24 cellular contexts compared by ENCODE assay signal in genomic region chr1:18716785-18717678, GRCh38.
DNase-seq lines count a peak whose midpoint lies in the region; ATAC-seq and TF ChIP-seq lines count a peak whose summit lies in the region.
"Had no signal": no experiment of that assay in that cellular context is flagged by ENCODE, and none has a peak within 500 bp of the region (broad histone marks: within the 10 kb centered on the region; RNA-seq: fewer than 3 reads in every experiment).

No MANE protein-coding gene starts in this region.

- no peak for ATAC-seq in GM21529 (IDR thresholded peaks at IDR 0.05; ENCODE audit: unreplicated experiment)
- ATAC-seq: stimulated activated naive CD8-positive, alpha-beta T cell treated with anti-CD3 and anti-CD28 coated beads, Interleukin-15, amount 100 ng/mL, for 72 hours had no signal

- peak overlapping the region; percentile 81 for H3K4me2 ChIP-seq in neuronal stem cell (ENCODE audit: insufficient read depth, low read length, poor library complexity, severe bottlenecking)

- H3K4ac ChIP-seq in neuronal stem cell (ENCODE audit: low read length), result no peak overlapping the region

- peak overlapping the region; percentile 53 for H2AK5ac ChIP-seq in neuronal stem cell (ENCODE audit: low read depth, low read length)

- no peak overlapping the region for H4K91ac ChIP-seq in neuronal stem cell (ENCODE audit: low read depth, low read length, poor library complexity)

- peaks cover 51% of the 10 kb centered on the region for H3K27me3 ChIP-seq in H7 (ENCODE audit: control insufficient read depth, insufficient read depth, low read length)
- peaks cover 51% of the 10 kb centered on the region for H3K27me3 ChIP-seq in iPS-18a (ENCODE audit: control insufficient read depth, insufficient read depth, low read length)
- peaks cover 5 to 71% (median 44%) of the 10 kb centered on the region in 3 experiments for H3K27me3 ChIP-seq in neuronal stem cell (ENCODE audit: control insufficient read depth in 3 of 3, insufficient read depth in 3 of 3, low read depth in 1 of 3, low read length in 3 of 3)
- H3K27me3 ChIP-seq in colonic mucosa, result peaks cover 28% of the 10 kb centered on the region

- H3K9me3 Mint-ChIP-seq in immature natural killer cell, result no peaks in the 10 kb centered on the region
- H3K9me3 Mint-ChIP-seq: activated CD4-positive, alpha-beta memory T cell treated with anti-CD3 and anti-CD28 coated beads, Interleukin-2, amount 10 ng/mL, durations not matched to agents 7 days and 5 days; activated naive CD4-positive, alpha-beta T cell treated with anti-CD3 and anti-CD28 coated beads for 36 hours; stimulated activated naive CD8-positive, alpha-beta T cell treated with anti-CD3 and anti-CD28 coated beads, Interleukin-15, amount 100 ng/mL, for 72 hours had no signal

- no peak for TF ChIP-seq CTCF in GM20000 (IDR thresholded peaks at IDR 0.05; ENCODE audit: extremely low read depth, missing control alignments)
- TF ChIP-seq CTCF in colonic mucosa (IDR thresholded peaks at IDR 0.05), result no peak

- DNase-seq in H7, result peak; percentile 89
- peak; percentile 7 for DNase-seq in astrocyte of the hippocampus (ENCODE audit: low read depth, low spot score)
- DNase-seq in neuronal stem cell (ENCODE audit: low spot score), result no peak
- no peak for DNase-seq in GM20000 (ENCODE audit: low spot score)
- DNase-seq in colonic mucosa, result no peak
- no peak for DNase-seq in immature natural killer cell
- DNase-seq: activated CD4-positive, alpha-beta memory T cell treated with anti-CD3 and anti-CD28 coated beads, Interleukin-2, amount 10 ng/mL, durations not matched to agents 7 days and 5 days; activated naive CD4-positive, alpha-beta T cell treated with anti-CD3 and anti-CD28 coated beads for 36 hours; activated T-cell treated with anti-CD3 and anti-CD28 coated beads, Interleukin-2, amount 50 U/mL, for 1 hour; effector CD8-positive, alpha-beta T cell; kidney; NCI-H1048; NCI-H2029 treated with DMSO at 0.1 percent for 48 hours; NCI-H446 treated with DMSO at 0.1 percent for 48 hours; NK-92 treated with Interleukin-12 subunit alpha and Interleukin-12 subunit beta, amount 100 ng/mL, for 24 hours; stimulated activated CD4-positive, alpha-beta T cell treated with anti-CD3 and anti-CD28 coated beads, Interleukin-4, amount 100 ng/mL, for 1 hour; stimulated activated naive CD8-positive, alpha-beta T cell treated with anti-CD3 and anti-CD28 coated beads, Interleukin-15, amount 100 ng/mL, for 72 hours; T1000 had no signal

- no peak overlapping the region for H4K8ac ChIP-seq in neuronal stem cell (ENCODE audit: low read depth, low read length)

- H3K27ac ChIP-seq in iPS-18a (ENCODE audit: low read length) (no peak overlapping the region), neuronal stem cell (replicated peaks; ENCODE audit: low read length) (no peak overlapping the region), colonic mucosa (no peak overlapping the region)
- H3K27ac ChIP-seq: neutrophil, SK-N-MC, upper lobe of left lung had no signal

- intact Hi-C loops in colonic mucosa (cut with DNase I), result no loop called here

- no peak overlapping the region for H3K23ac ChIP-seq in neuronal stem cell (ENCODE audit: low read depth, low read length, poor library complexity)

- no peak overlapping the region for H3K9ac ChIP-seq in iPS-18a (ENCODE audit: low read length)
- peak overlapping the region; percentile 45 for H3K9ac ChIP-seq in neuronal stem cell (ENCODE audit: low read depth, low read length, poor library complexity)
- no peak overlapping the region for H3K9ac ChIP-seq in colonic mucosa (ENCODE audit: low read depth in 2 of 2, low read length in 2 of 2)

- WGBS in neuronal stem cell (ENCODE audit: extremely low coverage in 2 of 2, insufficient read length in 2 of 2, insufficient replicate concordance in 1 of 2), 2 donors, result no CpG with 5 or more reads among the region's 72 CpGs

- peak overlapping the region; percentile 3 for H2AFZ ChIP-seq in neuronal stem cell (ENCODE audit: low read length)

- H3K79me1 ChIP-seq in neuronal stem cell (ENCODE audit: low read depth, low read length), result no peaks in the 10 kb centered on the region

- H3K9me3 ChIP-seq in iPS-18a (ENCODE audit: control insufficient read depth, low read depth, low read length) (no peaks in the 10 kb centered on the region), neuronal stem cell (replicated peaks in 1 of 2; ENCODE audit: control insufficient read depth in 2 of 2, insufficient read depth in 1 of 2, low read depth in 1 of 2, low read length in 2 of 2) (no peaks in the 10 kb centered on the region), colonic mucosa (no peaks in the 10 kb centered on the region)
- H3K9me3 ChIP-seq: HAP-1, neutrophil, upper lobe of left lung had no signal

- H2BK5ac ChIP-seq in neuronal stem cell (ENCODE audit: low read length), result no peak overlapping the region

- no peak overlapping the region for H2BK120ac ChIP-seq in neuronal stem cell (ENCODE audit: low read depth, low read length)

- H3K14ac ChIP-seq in neuronal stem cell (ENCODE audit: low read length), result peak overlapping the region; percentile 33

- no peak overlapping the region for H3K4me3 Mint-ChIP-seq in immature natural killer cell
- H3K4me3 Mint-ChIP-seq: activated CD4-positive, alpha-beta memory T cell treated with anti-CD3 and anti-CD28 coated beads, Interleukin-2, amount 10 ng/mL, durations not matched to agents 7 days and 5 days; activated naive CD4-positive, alpha-beta T cell treated with anti-CD3 and anti-CD28 coated beads for 36 hours; stimulated activated naive CD8-positive, alpha-beta T cell treated with anti-CD3 and anti-CD28 coated beads, Interleukin-15, amount 100 ng/mL, for 72 hours had no signal

- H3K36me3 ChIP-seq in H7 (replicated peaks; ENCODE audit: control insufficient read depth, insufficient read depth, low read length), result no peaks in the 10 kb centered on the region
- H3K36me3 ChIP-seq in iPS-18a (ENCODE audit: control insufficient read depth, low read depth, low read length), result no peaks in the 10 kb centered on the region
- no peaks in the 10 kb centered on the region for H3K36me3 ChIP-seq in neuronal stem cell (replicated peaks in 1 of 2; ENCODE audit: control insufficient read depth in 2 of 2, insufficient read depth in 2 of 2, low read length in 2 of 2)
- H3K36me3 ChIP-seq in colonic mucosa, result no peaks in the 10 kb centered on the region
- H3K36me3 ChIP-seq: HAP-1, neutrophil, upper lobe of left lung had no signal

- peak overlapping the region; percentile 19 for H2BK15ac ChIP-seq in neuronal stem cell (ENCODE audit: low read length)

- no peak overlapping the region for H3K27ac Mint-ChIP-seq in immature natural killer cell
- H3K27ac Mint-ChIP-seq: activated CD4-positive, alpha-beta memory T cell treated with anti-CD3 and anti-CD28 coated beads, Interleukin-2, amount 10 ng/mL, durations not matched to agents 7 days and 5 days; activated naive CD4-positive, alpha-beta T cell treated with anti-CD3 and anti-CD28 coated beads for 36 hours had no signal

- H3K18ac ChIP-seq in neuronal stem cell (ENCODE audit: low read length), result peak overlapping the region; percentile 86

- peak overlapping the region; percentile 95 for H2BK12ac ChIP-seq in neuronal stem cell (ENCODE audit: low read length)

- H3K4me3 ChIP-seq in H7 (ENCODE audit: insufficient read depth, low read depth, low read length) (peak overlapping the region; percentile 36), iPS-18a (ENCODE audit: low read length) (peak overlapping the region; percentile 46), neuronal stem cell (ENCODE audit: low read length in 2 of 2) (peak overlapping the region in 1 of 2 donors; percentile 62), colonic mucosa (no peak overlapping the region)
- H3K4me3 ChIP-seq: HAP-1, SK-N-MC, upper lobe of left lung had no signal

- peaks cover 10 to 37% (median 17%) of the 10 kb centered on the region in 3 donors for H3K27me3 Mint-ChIP-seq in immature natural killer cell (ENCODE audit: low read depth in 3 of 3)

- no peaks in the 10 kb centered on the region for H3K36me3 Mint-ChIP-seq in immature natural killer cell

- no peaks in the 10 kb centered on the region for H3K4me1 ChIP-seq in iPS-18a (ENCODE audit: control insufficient read depth, low read depth, low read length)
- peaks cover 0 to 21% of the 10 kb centered on the region in 2 donors for H3K4me1 ChIP-seq in neuronal stem cell (ENCODE audit: control insufficient read depth in 2 of 2, insufficient read depth in 1 of 2, low read depth in 1 of 2, low read length in 2 of 2)
- no peaks in the 10 kb centered on the region for H3K4me1 ChIP-seq in colonic mucosa
- H3K4me1 ChIP-seq: HAP-1 had no signal

- no peaks in the 10 kb centered on the region for H3K4me1 Mint-ChIP-seq in immature natural killer cell
- H3K4me1 Mint-ChIP-seq: activated CD4-positive, alpha-beta memory T cell treated with anti-CD3 and anti-CD28 coated beads, Interleukin-2, amount 10 ng/mL, durations not matched to agents 7 days and 5 days had no signal

Comparison
In these comparisons a context has a peak if more than half of its experiments do, and no peak if none do; other contexts are left out.
1. DNase-seq: peak in H7 (single experiment) and astrocyte of the hippocampus (single experiment); none in neuronal stem cell (single experiment), GM20000 (single experiment), colonic mucosa (single experiment) and immature natural killer cell (0 of 3).